In the genomic region with DNA sequence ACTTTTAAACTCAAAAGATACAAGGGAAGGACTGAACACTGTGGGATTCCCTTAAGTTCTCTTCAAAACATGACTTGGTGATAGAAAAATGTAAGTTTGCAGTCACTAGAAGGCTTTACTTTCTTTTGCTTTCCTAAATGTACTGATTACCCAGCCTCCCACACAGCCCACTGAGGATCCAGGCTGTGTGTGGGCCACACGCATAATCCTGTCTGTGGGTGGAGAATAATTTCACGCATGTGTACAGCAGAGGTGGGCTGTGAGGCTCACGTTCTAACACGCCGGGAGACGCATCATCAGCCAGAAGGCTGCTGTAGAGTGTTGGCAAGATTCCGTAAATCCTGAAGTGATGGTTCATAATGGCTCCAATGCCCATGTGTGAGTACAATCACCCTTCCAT, we compare ENCODE assay signal across 8 cellular contexts.
"Had no signal": no experiment of that assay in that cellular context is flagged by ENCODE, and none has a peak within 500 bp of the region (broad histone marks: within the 10 kb centered on the region; RNA-seq: fewer than 3 reads in every experiment).

No MANE protein-coding gene starts in this region.

- H3K4me2 ChIP-seq: GM23338 had no signal

- H3K9me3 ChIP-seq: HAP-1 had no signal

- H3K36me3 ChIP-seq: HAP-1 had no signal

- H2AFZ ChIP-seq: GM23338 had no signal

- ATAC-seq: GM23338, HCT116, K562 had no signal

- H3K4me3 ChIP-seq: GM23338, HAP-1, K562 had no signal

- H3K4me1 ChIP-seq: HAP-1 had no signal

- FAIRE-seq: K562 had no signal

- H3K27ac ChIP-seq: HL-60 had no signal

- DNase-seq: H7, IMR-90, KG1 had no signal
